ENCODE assay signal across 18 cellular contexts in the genomic region with DNA sequence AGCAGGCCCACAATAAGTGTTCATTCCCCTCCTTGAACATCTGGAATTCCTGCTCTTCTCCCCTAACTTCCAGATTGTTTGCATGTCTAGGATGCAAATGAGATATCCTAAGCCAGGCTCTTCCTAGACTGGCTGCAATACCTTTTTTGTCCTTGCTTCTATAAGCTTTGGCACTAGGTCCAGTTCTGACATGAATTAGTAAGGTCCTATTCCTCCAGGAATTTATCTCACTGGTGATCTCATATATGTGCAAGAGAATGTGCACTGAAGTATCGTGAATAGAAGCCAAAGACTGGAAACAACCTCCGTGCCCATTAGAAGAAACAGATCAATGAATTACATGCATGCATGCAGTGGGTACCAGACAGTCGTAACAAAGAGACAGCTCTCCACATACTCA.
"Had no signal": no experiment of that assay in that cellular context is flagged by ENCODE, and none has a peak within 500 bp of the region (broad histone marks: within the 10 kb centered on the region; RNA-seq: fewer than 3 reads in every experiment).

No MANE protein-coding gene starts in this region.

- H3K4me3 ChIP-seq: esophagus squamous epithelium, pancreas, psoas muscle, smooth muscle cell, testis had no signal

- ATAC-seq: pancreas; psoas muscle; sciatic nerve; stimulated activated naive B cell treated with anti-CD40 and anti-IgM and Interleukin-4, amounts not matched to agents 10 μg/mL and 1 μg/mL and 100 μg/mL, for 72 hours had no signal

- H3K27me3 ChIP-seq: brain microvascular endothelial cell, esophagus squamous epithelium, pancreas, testis had no signal

- H3K9me3 ChIP-seq: esophagus squamous epithelium, pancreas, psoas muscle, testis had no signal

- H3K36me3 ChIP-seq: brain microvascular endothelial cell, esophagus squamous epithelium, pancreas had no signal

- DNase-seq: activated CD4-positive, alpha-beta T cell treated with anti-CD3 and anti-CD28 coated beads for 1 hour; activated gamma-delta T cell treated with Interleukin-2 at 50 U/mL for 16 hours; activated T-cell treated with anti-CD3 and anti-CD28 coated beads, Interleukin-2, amount 50 U/mL, for 1 hour; aorta; brain microvascular endothelial cell; effector memory CD4-positive, alpha-beta T cell; esophagus squamous epithelium; hippocampal formation; kidney glomerular epithelial cell; nephron progenitor cell; pancreas; psoas muscle; stimulated activated CD4-positive, alpha-beta T cell treated with anti-CD3 and anti-CD28 coated beads, Interleukin-15, amount 100 ng/mL, for 24 hours; stimulated activated naive B cell treated with anti-CD40 and anti-IgM and Interleukin-4, amounts not matched to agents 10 μg/mL and 1 μg/mL and 100 μg/mL, for 72 hours; T-helper 9 cell; testis had no signal

- H3K27ac ChIP-seq: brain microvascular endothelial cell, pancreas, psoas muscle, testis had no signal
